Comparison of ENCODE assay signal across 8 cellular contexts in genomic region chr16:11345040-11345862, GRCh38. TPM values are rescaled to one million over a fixed set of nuclear protein-coding genes. Genes with fewer than 3 reads are reported as not detected.
DNase-seq lines count a peak whose midpoint lies in the region; ATAC-seq and TF ChIP-seq lines count a peak whose summit lies in the region.

Gene RMI2 (plus strand): TSS chr16:11345459. CDS start chr16:11345472, 13 bp downstream.

- H3K4me1 Mint-ChIP-seq in Calu3 (ENCODE audit: low read depth, unreplicated experiment) = peaks cover 43% of the 10 kb centered on the region

- DNase-seq in Calu3 (peak; percentile 98), NT2/D1 (ENCODE audit: low read depth, low spot score) (peak; percentile 96), mesenteric fat pad (ENCODE audit: low spot score) (peak; percentile 98)
- peak; percentile 83 to 92 (median 91) for DNase-seq in activated CD8-positive, alpha-beta memory T cell treated with anti-CD3 and anti-CD28 coated beads for 48 hours (ENCODE audit: low read depth in 2 of 3, low spot score in 2 of 3)
- peak; percentile 85 for DNase-seq in stimulated activated CD8-positive, alpha-beta memory T cell treated with anti-CD3 and anti-CD28 coated beads, Interleukin-15, amount 100 ng/mL, for 24 hours (ENCODE audit: low read depth)

- peaks cover 28% of the 10 kb centered on the region for H3K4me1 ChIP-seq in HUES48 (ENCODE audit: control insufficient read depth, insufficient read depth, low read length)
- H3K4me1 ChIP-seq in NT2/D1 (ENCODE audit: insufficient read depth, insufficient read length) = peaks cover 13% of the 10 kb centered on the region

- no peaks in the 10 kb centered on the region for H3K9me3 Mint-ChIP-seq in Calu3 (ENCODE audit: low read depth, unreplicated experiment)

- H3K4me3 ChIP-seq in HUES48 (ENCODE audit: low read depth, low read length) = peak within 1 kb of the TSS; percentile 79
- peak within 1 kb of the TSS; percentile 61 for H3K4me3 ChIP-seq in NT2/D1 (ENCODE audit: insufficient read length, low read depth)

- CTCF ChIA-PET in Calu3 (lab: Charles Lee) = interaction anchor here (0.8 kb wide), 1 partner anchor 17 kb away, joined by 3 read pairs; no protein-coding TSS in a partner anchor

- H3K27ac Mint-ChIP-seq in Calu3 (ENCODE audit: unreplicated experiment) = peak within 1 kb of the TSS; percentile 85

- H3K27me3 ChIP-seq in HUES48 (ENCODE audit: control insufficient read depth, insufficient read depth, low read length) = no peaks in the 10 kb centered on the region
- H3K27me3 ChIP-seq in NT2/D1 (ENCODE audit: insufficient read depth, insufficient read length) = no peaks in the 10 kb centered on the region

- intact Hi-C loops in Calu3 (cut with micrococcal nuclease; ENCODE audit: unreplicated experiment) = no loop called here

- H3K9ac ChIP-seq in HUES48 (ENCODE audit: low read depth, low read length) (peak within 1 kb of the TSS; percentile 85), NT2/D1 (ENCODE audit: insufficient read length, low read depth) (peak within 1 kb of the TSS; percentile 82)

- peak within 1 kb of the TSS; percentile 85 for H3K4me3 Mint-ChIP-seq in Calu3 (ENCODE audit: low read depth, unreplicated experiment)

- in situ Hi-C loops in endometrial microvascular endothelial cells (cut with HindIII; ENCODE audit: inconsistent ontology term, low pct_unique_long_range_greater_than_20kb, low sequenced_read_pairs) = no loop called here

- peaks cover 26% of the 10 kb centered on the region for H3K36me3 Mint-ChIP-seq in Calu3 (ENCODE audit: insufficient read depth, unreplicated experiment)

- no peaks in the 10 kb centered on the region for H3K27me3 Mint-ChIP-seq in Calu3 (ENCODE audit: unreplicated experiment)

- H3K9me3 ChIP-seq in HUES48 (ENCODE audit: control insufficient read depth, insufficient read depth, low read length) (no peaks in the 10 kb centered on the region), NT2/D1 (ENCODE audit: insufficient read depth, low read length) (no peaks in the 10 kb centered on the region)

- no TSS peak for BruUV-seq in Calu3 (replicated peaks; lab: Mats Ljungman, UMichigan)

- H3K27ac ChIP-seq in HUES48 (ENCODE audit: low read depth, low read length) = peak within 1 kb of the TSS; percentile 72

- no peak for TF ChIP-seq CTCF in Calu3 (IDR thresholded peaks at IDR 0.05; ENCODE audit: unreplicated experiment)

- H3K36me3 ChIP-seq in HUES48 (ENCODE audit: control insufficient read depth, insufficient read depth, low read length) = peaks cover 9% of the 10 kb centered on the region; the same call in 1 of the 2 replicates
- H3K36me3 ChIP-seq in NT2/D1 (ENCODE audit: insufficient read depth, insufficient read length, low read length) = peaks cover 12% of the 10 kb centered on the region

- peak; percentile 98 for ATAC-seq in GM21423 (IDR thresholded peaks at IDR 0.05; ENCODE audit: unreplicated experiment)

RNA-seq across cellular contexts. Expression of gene RMI2, which starts in this region (rescaled TPM):
- total RNA-seq in Calu3 (2022) (55.4 and 63.2 TPM in 2 replicates), endometrial microvascular endothelial cells (ENCODE audit: inconsistent ontology term) (10.9 TPM), mesenteric fat pad (0.45 TPM)

Comparison
In these comparisons a context has a peak if more than half of its experiments do, and no peak if none do; other contexts are left out.
1. Peak in every context shown above with its lines: DNase-seq, ATAC-seq, H3K4me3 ChIP-seq and H3K27ac ChIP-seq.
2. Peak in DNase-seq in mesenteric fat pad; RNA of the gene not detected or under 1 TPM.